ENCODE assay signal across 29 cellular contexts in genomic region chr7:157710396-157710795, GRCh38.
"Had no signal": no experiment of that assay in that cellular context is flagged by ENCODE, and none has a peak within 500 bp of the region (broad histone marks: within the 10 kb centered on the region; RNA-seq: fewer than 3 reads in every experiment).

No MANE protein-coding gene starts in this region.

- H3K27ac ChIP-seq: ascending aorta, body of pancreas, SK-N-MC had no signal

- DNase-seq: activated CD4-positive, alpha-beta T cell treated with anti-CD3 and anti-CD28 coated beads, Interleukin-2, amount 50 U/mL, for 1 hour; activated CD4-positive, CD25-positive, alpha-beta regulatory T cell; activated CD8-positive, alpha-beta T cell treated with anti-CD3 and anti-CD28 coated beads for 36 hours; activated naive CD4-positive, alpha-beta T cell; activated naive CD8-positive, alpha-beta T cell treated with anti-CD3 and anti-CD28 coated beads, Interleukin-2, amount 50 U/mL, for 24 hours; activated T-cell treated with anti-CD3 and anti-CD28 coated beads, Interleukin-2, amount 50 U/mL, for 48 hours; amniotic stem cell; body of pancreas; Karpas-422; MM.1S; NCI-H1105; NCI-H1436; NCI-H187; NCI-H2081; NCI-H510A treated with DMSO at 0.1 percent for 48 hours; NCI-H69; NK-92 treated with Interleukin-12 subunit alpha and Interleukin-12 subunit beta, amount 100 ng/mL, for 24 hours; OCI-M1; RPMI8226; T-cell; T-helper 2 cell; T1000 had no signal

- H3K36me3 ChIP-seq: ascending aorta had no signal

- ATAC-seq: activated CD8-positive, alpha-beta T cell treated with anti-CD3 and anti-CD28 coated beads for 36 hours; activated naive CD8-positive, alpha-beta T cell treated with anti-CD3 and anti-CD28 coated beads, Interleukin-2, amount 50 U/mL, for 24 hours; body of pancreas; Panc1; Right ventricle myocardium inferior; T-cell had no signal

- H3K27me3 Mint-ChIP-seq: activated naive CD4-positive, alpha-beta T cell treated with anti-CD3 and anti-CD28 coated beads, Interleukin-2, amount 50 U/mL, for 24 hours had no signal

- H3K9me3 ChIP-seq: ascending aorta, body of pancreas had no signal

- H3K4me3 Mint-ChIP-seq: activated CD8-positive, alpha-beta T cell treated with anti-CD3 and anti-CD28 coated beads for 36 hours; activated naive CD4-positive, alpha-beta T cell treated with anti-CD3 and anti-CD28 coated beads, Interleukin-2, amount 50 U/mL, for 24 hours; activated naive CD8-positive, alpha-beta T cell treated with anti-CD3 and anti-CD28 coated beads, Interleukin-2, amount 50 U/mL, for 24 hours; T-cell had no signal

- H3K4me1 Mint-ChIP-seq: activated naive CD4-positive, alpha-beta T cell treated with anti-CD3 and anti-CD28 coated beads, Interleukin-2, amount 50 U/mL, for 24 hours; activated naive CD8-positive, alpha-beta T cell treated with anti-CD3 and anti-CD28 coated beads, Interleukin-2, amount 50 U/mL, for 24 hours; T-cell had no signal

- H3K27ac Mint-ChIP-seq: activated CD8-positive, alpha-beta T cell treated with anti-CD3 and anti-CD28 coated beads for 36 hours; activated naive CD4-positive, alpha-beta T cell treated with anti-CD3 and anti-CD28 coated beads, Interleukin-2, amount 50 U/mL, for 24 hours; activated naive CD8-positive, alpha-beta T cell treated with anti-CD3 and anti-CD28 coated beads, Interleukin-2, amount 50 U/mL, for 24 hours; activated T-helper 2 cell treated with anti-CD3 and anti-CD28 coated beads, Interferon-gamma antibody, Interleukin-2, Interleukin-4, amounts not matched to agents 10 μg/mL and 5 μg/mL and 100 μg/mL, durations not matched to agents 14 hours and 24 hours and 36 hours; T-cell had no signal

- H3K27me3 ChIP-seq: ascending aorta, body of pancreas had no signal

- H3K9me3 Mint-ChIP-seq: activated CD8-positive, alpha-beta T cell treated with anti-CD3 and anti-CD28 coated beads for 36 hours; activated naive CD4-positive, alpha-beta T cell treated with anti-CD3 and anti-CD28 coated beads, Interleukin-2, amount 50 U/mL, for 24 hours; activated naive CD8-positive, alpha-beta T cell treated with anti-CD3 and anti-CD28 coated beads, Interleukin-2, amount 50 U/mL, for 24 hours; activated T-helper 2 cell treated with anti-CD3 and anti-CD28 coated beads, Interferon-gamma antibody, Interleukin-2, Interleukin-4, amounts not matched to agents 10 μg/mL and 5 μg/mL and 100 μg/mL, durations not matched to agents 14 hours and 24 hours and 36 hours; T-cell had no signal

- H3K36me3 Mint-ChIP-seq: activated naive CD4-positive, alpha-beta T cell treated with anti-CD3 and anti-CD28 coated beads, Interleukin-2, amount 50 U/mL, for 24 hours; T-cell had no signal

- H3K4me1 ChIP-seq: ascending aorta, body of pancreas had no signal

- H3K4me3 ChIP-seq: ascending aorta, body of pancreas, K562, SK-N-MC had no signal
